8 cellular contexts compared by ENCODE assay signal in the genomic region with DNA sequence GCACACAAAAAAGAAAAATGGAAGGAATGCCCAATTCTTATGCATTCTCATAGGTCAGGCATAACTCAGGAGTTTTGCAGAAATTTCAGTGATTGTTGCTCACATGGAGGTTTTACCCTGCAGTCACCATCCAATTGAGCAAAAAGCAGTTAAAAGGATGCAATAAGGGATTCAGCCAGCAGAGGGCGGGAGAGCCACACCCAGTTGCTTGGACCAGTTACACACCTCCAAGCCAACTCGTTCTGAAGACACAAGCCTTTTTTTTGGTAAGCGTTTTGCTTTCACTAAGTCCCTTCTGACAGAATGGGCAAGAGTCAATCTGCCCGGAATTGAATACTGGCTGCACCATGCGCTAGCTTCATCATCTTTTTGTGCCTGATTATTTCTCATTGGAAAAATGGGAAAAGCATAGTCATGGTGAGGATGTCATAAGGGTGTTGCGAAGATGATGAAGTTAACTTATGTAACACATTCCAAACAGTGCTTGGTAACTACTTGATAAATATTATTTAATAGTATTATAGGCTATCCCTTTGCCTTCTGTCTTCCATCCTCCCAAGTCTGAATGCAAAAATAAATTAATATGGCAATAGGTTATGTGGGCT.
A peak's percentile ranks its signal among the peaks of the same experiment; 100 is the strongest.
DNase-seq lines count a peak whose midpoint lies in the region; ATAC-seq and TF ChIP-seq lines count a peak whose summit lies in the region.

No MANE protein-coding gene starts in this region.

- no peaks in the 10 kb centered on the region for H3F3A ChIP-seq in neural cell (ENCODE audit: insufficient read depth, low read length, poor library complexity, severe bottlenecking)

- no peaks in the 10 kb centered on the region for H3K36me3 Mint-ChIP-seq in activated T-cell treated with anti-CD3 and anti-CD28 coated beads, Interleukin-2, amount 50 U/mL, for 24 hours (ENCODE audit: low read depth)

- H3K36me3 ChIP-seq in DND-41 (ENCODE audit: insufficient read depth, low read length) = no peaks in the 10 kb centered on the region
- no peaks in the 10 kb centered on the region for H3K36me3 ChIP-seq in neural cell (ENCODE audit: insufficient read depth, low read length)

- ATAC-seq in DND-41 (ENCODE audit: insufficient read depth, low read depth) (peak; percentile 90), GM21515 (IDR thresholded peaks at IDR 0.05; ENCODE audit: unreplicated experiment) (peak; percentile 91)

- H3K4me2 ChIP-seq in DND-41 (ENCODE audit: insufficient read depth, low read length) (no peak overlapping the region), neural cell (ENCODE audit: low read length) (no peak overlapping the region)

- no peak for TF ChIP-seq EP300 in neural cell (conservative IDR thresholded peaks at IDR 0.05; ENCODE audit: poor library complexity, severe bottlenecking)

- H3K9me3 ChIP-seq in DND-41 (ENCODE audit: insufficient read depth, low read length, severe bottlenecking) (no peaks in the 10 kb centered on the region), neural cell (ENCODE audit: low read length) (no peaks in the 10 kb centered on the region)

- no peaks in the 10 kb centered on the region for H3K4me1 ChIP-seq in DND-41 (ENCODE audit: insufficient read depth, low read length)

- H3K27ac Mint-ChIP-seq in activated T-cell treated with anti-CD3 and anti-CD28 coated beads, Interleukin-2, amount 50 U/mL, for 24 hours = no peak overlapping the region

- no peaks in the 10 kb centered on the region for H3K27me3 ChIP-seq in DND-41 (ENCODE audit: insufficient read depth, low read length, poor library complexity)
- H3K27me3 ChIP-seq in neural cell (ENCODE audit: insufficient read depth, low read depth, low read length) = no peaks in the 10 kb centered on the region

- peaks cover 2% of the 10 kb centered on the region for H3K4me1 Mint-ChIP-seq in activated T-cell treated with anti-CD3 and anti-CD28 coated beads, Interleukin-2, amount 50 U/mL, for 24 hours (ENCODE audit: low read depth)

- H3K9ac ChIP-seq in DND-41 (ENCODE audit: low read depth, low read length) (no peak overlapping the region), neural cell (ENCODE audit: low read length) (no peak overlapping the region)

- peak; percentile 93 for TF ChIP-seq CTCF in DND-41 (IDR thresholded peaks at IDR 0.05; ENCODE audit: borderline replicate concordance, extremely low read depth, low read length, poor library complexity, severe bottlenecking)
- peak; percentile 98 for TF ChIP-seq CTCF in fibroblast of mammary gland (conservative IDR thresholded peaks at IDR 0.05; ENCODE audit: control insufficient read depth, insufficient read depth, low read depth, low read length)
- peak; percentile 92 for TF ChIP-seq CTCF in neural cell (IDR thresholded peaks at IDR 0.05; ENCODE audit: poor library complexity, severe bottlenecking)

- H3K4me3 Mint-ChIP-seq in activated T-cell treated with anti-CD3 and anti-CD28 coated beads, Interleukin-2, amount 50 U/mL, for 24 hours = no peak overlapping the region

- H3K4me3 ChIP-seq in DND-41 (ENCODE audit: low read depth in 1 of 2, low read length in 2 of 2) (no peak overlapping the region), fibroblast of mammary gland (ENCODE audit: control insufficient read depth, low read depth, low read length) (no peak overlapping the region), neural cell (ENCODE audit: low read length) (no peak overlapping the region)

- H2AFZ ChIP-seq in DND-41 (ENCODE audit: low read depth, low read length) = no peak overlapping the region
- H2AFZ ChIP-seq in neural cell (ENCODE audit: low read depth, low read length) = no peak overlapping the region

- DNase-seq in DND-41 (peak; percentile 69), HT-29 (ENCODE audit: low spot score) (peak; percentile 79), OCI-M1 (lab: John Stamatoyannopoulos, UW) (peak; percentile 92), fibroblast of mammary gland (ENCODE audit: low read depth) (peak; percentile 77), substantia nigra (lab: John Stamatoyannopoulos, UW) (peak in 41 of 49 donors; percentile 1 to 75 (median 39))
- DNase-seq in activated T-cell treated with anti-CD3 and anti-CD28 coated beads, Interleukin-2, amount 50 U/mL, for 24 hours = peak; percentile 54

- H3K9me2 ChIP-seq in neural cell (ENCODE audit: insufficient read depth, low read length) = no peaks in the 10 kb centered on the region

- H3K9me3 Mint-ChIP-seq in activated T-cell treated with anti-CD3 and anti-CD28 coated beads, Interleukin-2, amount 50 U/mL, for 24 hours = no peaks in the 10 kb centered on the region

- no peak overlapping the region for H3K27ac ChIP-seq in DND-41 (ENCODE audit: low read length)
- H3K27ac ChIP-seq in neural cell (ENCODE audit: low read length) = no peak overlapping the region
- no peak overlapping the region for H3K27ac ChIP-seq in substantia nigra (ENCODE audit: low read depth, low read length, poor library complexity, severe bottlenecking)

- H3K79me2 ChIP-seq in DND-41 (ENCODE audit: insufficient read depth, low read length) (no peaks in the 10 kb centered on the region), neural cell (replicated peaks; ENCODE audit: insufficient read depth, low read length) (no peaks in the 10 kb centered on the region)

- no peaks in the 10 kb centered on the region for H4K20me1 ChIP-seq in DND-41 (ENCODE audit: insufficient read depth, low read length)
- H4K20me1 ChIP-seq in neural cell (ENCODE audit: insufficient read depth) = no peaks in the 10 kb centered on the region

- TF ChIP-seq RAD21 in neural cell (conservative IDR thresholded peaks at IDR 0.05) = peak; percentile 96

- no peaks in the 10 kb centered on the region for H3K27me3 Mint-ChIP-seq in activated T-cell treated with anti-CD3 and anti-CD28 coated beads, Interleukin-2, amount 50 U/mL, for 24 hours

TF ChIP-seq in neural cell, 6 proteins besides CTCF, POLR2A, EP300 and RAD21:
- TF ChIP-seq SMC3 (conservative IDR thresholded peaks at IDR 0.05; ENCODE audit: poor library complexity) (peak; percentile 95), TAF1 (IDR thresholded peaks at IDR 0.05; ENCODE audit: low read depth) (no peak), MXI1 (conservative IDR thresholded peaks at IDR 0.05; ENCODE audit: poor library complexity, severe bottlenecking) (no peak), POLR2AphosphoS5 (IDR thresholded peaks at IDR 0.05) (no peak)
- TF ChIP-seq, protein P1, sequence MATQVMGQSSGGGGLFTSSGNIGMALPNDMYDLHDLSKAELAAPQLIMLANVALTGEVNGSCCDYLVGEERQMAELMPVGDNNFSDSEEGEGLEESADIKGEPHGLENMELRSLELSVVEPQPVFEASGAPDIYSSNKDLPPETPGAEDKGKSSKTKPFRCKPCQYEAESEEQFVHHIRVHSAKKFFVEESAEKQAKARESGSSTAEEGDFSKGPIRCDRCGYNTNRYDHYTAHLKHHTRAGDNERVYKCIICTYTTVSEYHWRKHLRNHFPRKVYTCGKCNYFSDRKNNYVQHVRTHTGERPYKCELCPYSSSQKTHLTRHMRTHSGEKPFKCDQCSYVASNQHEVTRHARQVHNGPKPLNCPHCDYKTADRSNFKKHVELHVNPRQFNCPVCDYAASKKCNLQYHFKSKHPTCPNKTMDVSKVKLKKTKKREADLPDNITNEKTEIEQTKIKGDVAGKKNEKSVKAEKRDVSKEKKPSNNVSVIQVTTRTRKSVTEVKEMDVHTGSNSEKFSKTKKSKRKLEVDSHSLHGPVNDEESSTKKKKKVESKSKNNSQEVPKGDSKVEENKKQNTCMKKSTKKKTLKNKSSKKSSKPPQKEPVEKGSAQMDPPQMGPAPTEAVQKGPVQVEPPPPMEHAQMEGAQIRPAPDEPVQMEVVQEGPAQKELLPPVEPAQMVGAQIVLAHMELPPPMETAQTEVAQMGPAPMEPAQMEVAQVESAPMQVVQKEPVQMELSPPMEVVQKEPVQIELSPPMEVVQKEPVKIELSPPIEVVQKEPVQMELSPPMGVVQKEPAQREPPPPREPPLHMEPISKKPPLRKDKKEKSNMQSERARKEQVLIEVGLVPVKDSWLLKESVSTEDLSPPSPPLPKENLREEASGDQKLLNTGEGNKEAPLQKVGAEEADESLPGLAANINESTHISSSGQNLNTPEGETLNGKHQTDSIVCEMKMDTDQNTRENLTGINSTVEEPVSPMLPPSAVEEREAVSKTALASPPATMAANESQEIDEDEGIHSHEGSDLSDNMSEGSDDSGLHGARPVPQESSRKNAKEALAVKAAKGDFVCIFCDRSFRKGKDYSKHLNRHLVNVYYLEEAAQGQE (IDR thresholded peaks at IDR 0.05; ENCODE audit: borderline replicate concordance) = no peak
TF ChIP-seq in neural cell: peak in this region for 1.

Comparison
In these comparisons a context has a peak if more than half of its experiments do, and no peak if none do; other contexts are left out.
1. DNase-seq: peak in every context shown above with its lines; median percentile 92 in OCI-M1; 79 in HT-29; 77 in fibroblast of mammary gland; 69 in DND-41; 54 in activated T-cell treated with anti-CD3 and anti-CD28 coated beads, Interleukin-2, amount 50 U/mL, for 24 hours; 39 in substantia nigra.